10 cellular contexts compared by ENCODE assay signal in genomic region chr2:208867374-208867773, GRCh38.
"Had no signal": no experiment of that assay in that cellular context is flagged by ENCODE, and none has a peak within 500 bp of the region (broad histone marks: within the 10 kb centered on the region; RNA-seq: fewer than 3 reads in every experiment).

No MANE protein-coding gene starts in this region.

- H2AFZ ChIP-seq: GM23338 had no signal

- H3K4me2 ChIP-seq: GM23338 had no signal

- ATAC-seq: GM23338, K562 had no signal

- H3K4me1 Mint-ChIP-seq: GM23338, H9 had no signal

- FAIRE-seq: H1, H54, HTR-8/SVneo, K562 had no signal

- H3K4me3 Mint-ChIP-seq: GM23338, H9 had no signal

- H3K9me3 Mint-ChIP-seq: H9 had no signal

- H3K4me3 ChIP-seq: GM23338, K562 had no signal

- H3K27ac Mint-ChIP-seq: GM23338, H9 had no signal

- DNase-seq: H9, HCEC 1CT, IMR-90, Kasumi-1, KG1 had no signal
